Comparison of ENCODE assay signal across 10 cellular contexts in genomic region chr11:27926981-27927481, GRCh38.
DNase-seq lines count a peak whose midpoint lies in the region; ATAC-seq lines count a peak whose summit lies in the region.
"Had no signal": no experiment of that assay in that cellular context is flagged by ENCODE, and none has a peak within 500 bp of the region (broad histone marks: within the 10 kb centered on the region; RNA-seq: fewer than 3 reads in every experiment).

No MANE protein-coding gene starts in this region.

- no peaks in the 10 kb centered on the region for H3K36me3 Mint-ChIP-seq in stimulated activated naive B cell treated with anti-CD40 and anti-IgM and Interleukin-4, amounts not matched to agents 10 μg/mL and 1 μg/mL and 100 μg/mL, for 72 hours

- in situ Hi-C loops in KBM-7 (cut with MboI; ENCODE audit: low pct_unique_long_range_greater_than_20kb, low sequenced_read_pairs) = no loop called here

- peak; percentile 52 for DNase-seq in CMK (ENCODE audit: low read depth)
- DNase-seq in KBM-7 = peak; percentile 82
- peak; percentile 82 for DNase-seq in T1000 (lab: John Stamatoyannopoulos, UW)
- DNase-seq in foreskin melanocyte = peak; percentile 46
- DNase-seq in stimulated activated naive B cell treated with anti-CD40 and anti-IgM and Interleukin-4, amounts not matched to agents 10 μg/mL and 1 μg/mL and 100 μg/mL, for 72 hours = no peak
- DNase-seq: activated CD4-positive, alpha-beta T cell treated with anti-CD3 and anti-CD28 coated beads for 4 hours; sigmoid colon had no signal

- peaks cover 0 to 4% of the 10 kb centered on the region in 2 donors for H3K27me3 Mint-ChIP-seq in stimulated activated naive B cell treated with anti-CD40 and anti-IgM and Interleukin-4, amounts not matched to agents 10 μg/mL and 1 μg/mL and 100 μg/mL, for 72 hours

- no peak overlapping the region for H3K27ac Mint-ChIP-seq in stimulated activated naive B cell treated with anti-CD40 and anti-IgM and Interleukin-4, amounts not matched to agents 10 μg/mL and 1 μg/mL and 100 μg/mL, for 72 hours

- no peaks in the 10 kb centered on the region for H3K4me1 Mint-ChIP-seq in stimulated activated naive B cell treated with anti-CD40 and anti-IgM and Interleukin-4, amounts not matched to agents 10 μg/mL and 1 μg/mL and 100 μg/mL, for 72 hours

- H3K9me3 Mint-ChIP-seq in stimulated activated naive B cell treated with anti-CD40 and anti-IgM and Interleukin-4, amounts not matched to agents 10 μg/mL and 1 μg/mL and 100 μg/mL, for 72 hours = peaks cover 0 to 2% of the 10 kb centered on the region in 2 donors

- H3K4me3 Mint-ChIP-seq in stimulated activated naive B cell treated with anti-CD40 and anti-IgM and Interleukin-4, amounts not matched to agents 10 μg/mL and 1 μg/mL and 100 μg/mL, for 72 hours = no peak overlapping the region

- ATAC-seq in GM21526 (IDR thresholded peaks at IDR 0.05; ENCODE audit: low FRiP score, unreplicated experiment) (no peak), GM18519 (IDR thresholded peaks at IDR 0.05; ENCODE audit: low FRiP score, unreplicated experiment) (no peak), HG03025 (IDR thresholded peaks at IDR 0.05; ENCODE audit: low FRiP score, unreplicated experiment) (no peak)
- no peak for ATAC-seq in stimulated activated naive B cell treated with anti-CD40 and anti-IgM and Interleukin-4, amounts not matched to agents 10 μg/mL and 1 μg/mL and 100 μg/mL, for 72 hours (replicated peaks)
